In the genomic region with DNA sequence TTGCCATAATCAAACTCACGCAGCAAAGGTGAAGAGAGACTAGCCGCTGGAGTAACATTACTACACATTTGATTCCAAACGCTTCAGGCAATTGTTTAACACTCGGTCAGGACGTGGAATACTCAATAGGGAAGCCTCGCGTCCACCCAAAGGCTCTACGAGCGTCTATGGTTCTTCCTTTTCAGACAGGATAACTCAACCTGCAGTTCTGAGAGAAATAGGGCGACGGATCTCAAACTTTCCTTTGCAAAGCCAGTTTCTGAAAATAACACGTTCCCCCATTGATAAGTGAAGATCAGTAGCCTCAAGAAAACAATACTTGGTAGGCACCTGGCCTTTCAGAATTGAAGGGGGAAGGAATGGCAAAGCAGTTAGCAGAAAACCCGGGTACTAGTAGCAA, we compare ENCODE assay signal across 1 cellular context.
TF ChIP-seq lines count a peak whose summit lies in the region.

No MANE protein-coding gene starts in this region.

TF ChIP-seq in GM23338, 12 proteins besides CTCF, POLR2A, EP300 and RAD21:
- TF ChIP-seq, protein P1, sequence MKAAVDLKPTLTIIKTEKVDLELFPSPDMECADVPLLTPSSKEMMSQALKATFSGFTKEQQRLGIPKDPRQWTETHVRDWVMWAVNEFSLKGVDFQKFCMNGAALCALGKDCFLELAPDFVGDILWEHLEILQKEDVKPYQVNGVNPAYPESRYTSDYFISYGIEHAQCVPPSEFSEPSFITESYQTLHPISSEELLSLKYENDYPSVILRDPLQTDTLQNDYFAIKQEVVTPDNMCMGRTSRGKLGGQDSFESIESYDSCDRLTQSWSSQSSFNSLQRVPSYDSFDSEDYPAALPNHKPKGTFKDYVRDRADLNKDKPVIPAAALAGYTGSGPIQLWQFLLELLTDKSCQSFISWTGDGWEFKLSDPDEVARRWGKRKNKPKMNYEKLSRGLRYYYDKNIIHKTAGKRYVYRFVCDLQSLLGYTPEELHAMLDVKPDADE (IDR thresholded peaks at IDR 0.05) = no peak
- TF ChIP-seq JUNB (IDR thresholded peaks at IDR 0.05; ENCODE audit: unreplicated experiment) = no peak
- TF ChIP-seq ZNF331 (CRISPR knock-in tag; IDR thresholded peaks at IDR 0.05; ENCODE audit: low read depth) = no peak
- TF ChIP-seq EZH2phosphoT487 (IDR thresholded peaks at IDR 0.05; ENCODE audit: unreplicated experiment) = no peak
- peak; percentile 8 for TF ChIP-seq EZH2 (IDR thresholded peaks at IDR 0.05; ENCODE audit: low read depth, unreplicated experiment)
